1 cellular context compared by ENCODE assay signal in the genomic region with DNA sequence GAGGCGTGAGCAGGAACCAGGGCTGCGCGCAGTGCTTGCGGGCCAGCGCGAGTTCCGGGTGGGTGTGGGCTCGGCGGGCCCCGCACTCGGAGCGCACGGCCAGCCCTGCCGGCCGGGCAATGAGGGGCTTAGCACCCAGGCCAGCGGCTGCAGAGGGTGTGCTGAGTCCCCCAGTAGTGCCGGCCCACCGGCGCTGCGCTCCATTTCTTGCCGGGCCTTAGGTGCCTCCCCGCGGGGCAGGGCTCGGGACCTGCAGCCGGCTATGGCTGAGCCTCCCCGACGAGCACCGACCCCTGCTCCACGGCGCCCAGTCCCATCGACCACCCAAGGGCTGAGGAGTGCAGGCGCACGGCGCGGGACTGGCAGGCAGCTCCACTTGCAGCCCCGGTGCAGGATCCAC. TPM values are rescaled to one million over a fixed set of nuclear protein-coding genes. Genes with fewer than 3 reads are reported as not detected.
"Had no signal": no experiment of that assay in that cellular context is flagged by ENCODE, and none has a peak within 500 bp of the region (broad histone marks: within the 10 kb centered on the region; RNA-seq: fewer than 3 reads in every experiment).

No MANE protein-coding gene starts in this region.

RNA-seq across cellular contexts. Expression of a gene that starts 44.9 kb away (rescaled TPM):
- total RNA-seq: G401 had no signal
